ENCODE assay signal across 27 cellular contexts in the genomic region with DNA sequence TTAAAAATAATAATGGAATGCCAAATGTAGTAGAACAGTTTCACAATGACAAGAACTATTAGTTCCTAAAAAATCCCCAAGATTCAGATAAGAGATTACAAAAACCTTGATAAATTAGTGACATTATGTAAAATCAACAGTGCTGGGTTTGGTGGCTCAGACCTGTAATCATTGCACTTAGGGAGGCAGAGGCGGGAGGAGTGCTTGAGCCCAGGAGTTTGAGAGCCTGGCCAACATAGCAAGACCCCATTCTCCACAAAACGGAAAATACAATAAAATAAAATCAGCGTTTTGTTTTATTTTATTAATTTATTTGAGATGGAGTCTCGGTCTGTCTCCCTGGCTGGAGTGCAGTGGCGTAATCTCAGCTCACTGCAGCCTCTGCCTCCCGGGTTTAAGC. TPM values are rescaled to one million over a fixed set of nuclear protein-coding genes. Genes with fewer than 3 reads are reported as not detected.
DNase-seq lines count a peak whose midpoint lies in the region; ATAC-seq, FAIRE-seq and TF ChIP-seq lines count a peak whose summit lies in the region.
"Had no signal": no experiment of that assay in that cellular context is flagged by ENCODE, and none has a peak within 500 bp of the region (broad histone marks: within the 10 kb centered on the region; RNA-seq: fewer than 3 reads in every experiment).

No MANE protein-coding gene starts in this region.

- no peak for DNase-seq in K562 (ENCODE audit: extremely low read depth in 1 of 4, low spot score in 3 of 4)
- no peak for DNase-seq in spleen
- no peak for DNase-seq in activated T-helper 2 cell treated with anti-CD3 and anti-CD28 coated beads, Interferon-gamma antibody, Interleukin-2, Interleukin-4, amounts not matched to agents 10 μg/mL and 5 μg/mL and 100 μg/mL, durations not matched to agents 14 hours and 24 hours and 36 hours (ENCODE audit: low spot score)
- DNase-seq: 8988T; ACHN; BE2C; C1 segment of cervical spinal cord; CD4-positive, alpha-beta memory T cell; CD4-positive, CD25-positive, alpha-beta regulatory T cell; CD8-positive, alpha-beta memory T cell; COR-L47; DMS 273 treated with DMSO at 0.1 percent for 48 hours; DMS153; DMS53; DMS79; DND-41; EL; GDM1 had no signal

- BruUV-seq in K562 (replicated peaks; lab: Mats Ljungman, UMichigan), result no TSS peak

- no peaks in the 10 kb centered on the region for H3K79me2 ChIP-seq in K562 (ENCODE audit: control insufficient read depth, insufficient read depth, low read length)

- H3K36me3 Mint-ChIP-seq in activated T-helper 2 cell treated with anti-CD3 and anti-CD28 coated beads, Interferon-gamma antibody, Interleukin-2, Interleukin-4, amounts not matched to agents 10 μg/mL and 5 μg/mL and 100 μg/mL, durations not matched to agents 14 hours and 24 hours and 36 hours (ENCODE audit: low read depth), result no peaks in the 10 kb centered on the region
- H3K36me3 Mint-ChIP-seq: CD14-positive monocyte; CD4-positive, alpha-beta memory T cell; CD4-positive, CD25-positive, alpha-beta regulatory T cell; CD8-positive, alpha-beta memory T cell had no signal

- H3K4me3 Mint-ChIP-seq in activated T-helper 2 cell treated with anti-CD3 and anti-CD28 coated beads, Interferon-gamma antibody, Interleukin-2, Interleukin-4, amounts not matched to agents 10 μg/mL and 5 μg/mL and 100 μg/mL, durations not matched to agents 14 hours and 24 hours and 36 hours (ENCODE audit: low read depth), result no peak overlapping the region
- H3K4me3 Mint-ChIP-seq: CD14-positive monocyte; CD4-positive, alpha-beta memory T cell; CD4-positive, CD25-positive, alpha-beta regulatory T cell; CD8-positive, alpha-beta memory T cell had no signal

- H3K27me3 ChIP-seq in K562 (ENCODE audit: control insufficient read depth in 2 of 2, insufficient read depth in 2 of 2, low read length in 2 of 2), result peaks cover 34 to 69% of the 10 kb centered on the region in 2 experiments
- no peaks in the 10 kb centered on the region for H3K27me3 ChIP-seq in spleen (replicated peaks in 1 of 7)
- H3K27me3 ChIP-seq: BE2C, BLaER1 had no signal

- TF ChIP-seq POLR2A in K562 (conservative IDR thresholded peaks at IDR 0.05) (no peak), spleen (IDR thresholded peaks at IDR 0.05) (no peak)

- no peak overlapping the region for H3K27ac ChIP-seq in HEK293 (ENCODE audit: extremely low read depth, low read depth, low read length)
- H3K27ac ChIP-seq in K562 (ENCODE audit: extremely low read depth, low read depth, low read length), result no peak overlapping the region
- H3K27ac ChIP-seq in spleen, result no peak overlapping the region
- H3K27ac ChIP-seq: BLaER1 had no signal

- H3K4me1 Mint-ChIP-seq in activated T-helper 2 cell treated with anti-CD3 and anti-CD28 coated beads, Interferon-gamma antibody, Interleukin-2, Interleukin-4, amounts not matched to agents 10 μg/mL and 5 μg/mL and 100 μg/mL, durations not matched to agents 14 hours and 24 hours and 36 hours (ENCODE audit: low read depth), result no peaks in the 10 kb centered on the region
- H3K4me1 Mint-ChIP-seq: CD4-positive, alpha-beta memory T cell; CD4-positive, CD25-positive, alpha-beta regulatory T cell; CD8-positive, alpha-beta memory T cell had no signal

- in situ Hi-C loops in K562 (cut with MboI), result no loop called here

- ATAC-seq in K562, result no peak
- ATAC-seq: GM12878 had no signal

- FAIRE-seq in K562 (lab: Jason Lieb, UNC), result no peak
- FAIRE-seq: A204.1, GM12878, GM12892, GM18507 had no signal

- intact Hi-C loops in K562 (cut with micrococcal nuclease) (no loop called here), spleen (cut with DNase I; ENCODE audit: low total_unique reads) (no loop called here)
- intact Hi-C loops in activated T-helper 2 cell treated with anti-CD3 and anti-CD28 coated beads, Interferon-gamma antibody, Interleukin-2, Interleukin-4, amounts not matched to agents 10 μg/mL and 5 μg/mL and 100 μg/mL, durations not matched to agents 14 hours and 24 hours and 36 hours (cut with micrococcal nuclease), result no loop called here

- no peaks in the 10 kb centered on the region for H3K9me3 Mint-ChIP-seq in activated T-helper 2 cell treated with anti-CD3 and anti-CD28 coated beads, Interferon-gamma antibody, Interleukin-2, Interleukin-4, amounts not matched to agents 10 μg/mL and 5 μg/mL and 100 μg/mL, durations not matched to agents 14 hours and 24 hours and 36 hours
- H3K9me3 Mint-ChIP-seq: CD4-positive, alpha-beta memory T cell; CD4-positive, CD25-positive, alpha-beta regulatory T cell; CD8-positive, alpha-beta memory T cell had no signal

- no peak for TF ChIP-seq RAD21 in K562 (CRISPR knock-in tag; conservative IDR thresholded peaks at IDR 0.05 in 1 of 2, IDR thresholded peaks at IDR 0.05 in 1 of 2)

- H3K27ac Mint-ChIP-seq in activated T-helper 2 cell treated with anti-CD3 and anti-CD28 coated beads, Interferon-gamma antibody, Interleukin-2, Interleukin-4, amounts not matched to agents 10 μg/mL and 5 μg/mL and 100 μg/mL, durations not matched to agents 14 hours and 24 hours and 36 hours, result no peak overlapping the region
- H3K27ac Mint-ChIP-seq: CD14-positive monocyte; CD4-positive, alpha-beta memory T cell; CD4-positive, CD25-positive, alpha-beta regulatory T cell; CD8-positive, alpha-beta memory T cell had no signal

- H3K4me2 ChIP-seq in K562 (ENCODE audit: insufficient read depth, low read length), result no peak overlapping the region
- H3K4me2 ChIP-seq: BLaER1 had no signal

- H3K36me3 ChIP-seq in HEK293 (ENCODE audit: control insufficient read depth in 2 of 2, insufficient read depth in 1 of 2, low read length in 2 of 2) (no peaks in the 10 kb centered on the region), K562 (ENCODE audit: control insufficient read depth, insufficient read depth, low read length) (no peaks in the 10 kb centered on the region), spleen (no peaks in the 10 kb centered on the region)
- H3K36me3 ChIP-seq: BE2C, BLaER1 had no signal

- no peak overlapping the region for H2AFZ ChIP-seq in K562 (ENCODE audit: low read depth, low read length)

- CTCF ChIA-PET in HEK293 (lab: Yijun Ruan, JAX), result interaction anchor here (0.5 kb wide), 1 partner anchor 725 kb away, joined by 3 read pairs; no protein-coding TSS in a partner anchor
- CTCF ChIA-PET in K562 (lab: Yijun Ruan, JAX; ENCODE audit: low intra/inter-chr PET ratio), result no interaction called here

- no peak overlapping the region for H3K4me3 ChIP-seq in HEK293 (ENCODE audit: low read depth, low read length)
- H3K4me3 ChIP-seq in K562, result no peak overlapping the region
- H3K4me3 ChIP-seq in spleen, result no peak overlapping the region
- H3K4me3 ChIP-seq: BLaER1, GM12878 had no signal

- no peaks in the 10 kb centered on the region for H3K4me1 ChIP-seq in HEK293 (ENCODE audit: control insufficient read depth, insufficient read depth, low read length)
- H3K4me1 ChIP-seq in K562 (replicated peaks in 1 of 2; ENCODE audit: control insufficient read depth in 2 of 2, insufficient read depth in 2 of 2, low read length in 2 of 2), result peaks cover 0 to 12% of the 10 kb centered on the region in 2 experiments; a peak in 2 of 5 replicates
- no peaks in the 10 kb centered on the region for H3K4me1 ChIP-seq in spleen
- H3K4me1 ChIP-seq: BE2C, BLaER1 had no signal

- H3K9me3 ChIP-seq in HEK293 (ENCODE audit: control insufficient read depth, insufficient read depth, low read depth, low read length) (no peaks in the 10 kb centered on the region), K562 (replicated peaks; ENCODE audit: control insufficient read depth, insufficient read depth, low read depth, low read length) (no peaks in the 10 kb centered on the region), spleen (no peaks in the 10 kb centered on the region)
- H3K9me3 ChIP-seq: BE2C, BLaER1 had no signal

- H4K20me1 ChIP-seq in K562 (replicated peaks; ENCODE audit: control insufficient read depth, insufficient read depth, low read length), result no peaks in the 10 kb centered on the region
- H4K20me1 ChIP-seq: BLaER1 had no signal

- H3K9ac ChIP-seq in K562 (ENCODE audit: insufficient read depth in 1 of 2, low read depth in 2 of 2, low read length in 2 of 2), result no peak overlapping the region
- H3K9ac ChIP-seq: BLaER1 had no signal

- peaks cover 10% of the 10 kb centered on the region for H3K27me3 Mint-ChIP-seq in activated T-helper 2 cell treated with anti-CD3 and anti-CD28 coated beads, Interferon-gamma antibody, Interleukin-2, Interleukin-4, amounts not matched to agents 10 μg/mL and 5 μg/mL and 100 μg/mL, durations not matched to agents 14 hours and 24 hours and 36 hours (ENCODE audit: low read depth)

- no peak for TF ChIP-seq EP300 in K562 (IDR thresholded peaks at IDR 0.05; ENCODE audit: low read length)

- TF ChIP-seq CTCF in HEK293 (tag by site-specific recombination; IDR thresholded peaks at IDR 0.05) (no peak), K562 (IDR thresholded peaks at IDR 0.05 in 2 of 3, conservative IDR thresholded peaks at IDR 0.05 in 1 of 3; ENCODE audit: insufficient read depth in 2 of 3, low read depth in 1 of 3, low read length in 3 of 3) (no peak), spleen (IDR thresholded peaks at IDR 0.05 in 8 of 11, conservative IDR thresholded peaks at IDR 0.05 in 3 of 11) (no peak)

- POLR2A ChIA-PET in HEK293 (lab: Yijun Ruan, JAX), result interaction anchor here (0.7 kb wide), 1 partner anchor 15 kb away, joined by 3 read pairs; no protein-coding TSS in a partner anchor
- POLR2A ChIA-PET in K562 (lab: Yijun Ruan, JAX), result interaction anchor here (0.7 kb wide), 1 partner anchor 713 kb away, joined by 3 read pairs; no protein-coding TSS in a partner anchor

- no peaks in the 10 kb centered on the region for H3K9me1 ChIP-seq in K562 (ENCODE audit: control insufficient read depth, insufficient read depth, low read length)

- 4% methylated on average over 6 of the region's 6 CpGs for WGBS in K562 (ENCODE audit: insufficient coverage, low coverage, missing lambda C conversion rate)
- 89 to 97% (median 95%) methylated on average over 6 of the region's 6 CpGs for WGBS in spleen, 5 donors

RNA-seq across cellular contexts. Expression of gene CARD14, which starts 4.1 kb away (rescaled TPM):
- not detected in 2 replicates for total RNA-seq in K562 (2011; cell fraction: chromatin; rRNA removed; ENCODE audit: low replicate concordance)
- not detected in 2 replicates for total RNA-seq in K562 (2011; cell fraction: nucleolus; rRNA removed)
- not detected in 2 replicates for total RNA-seq in K562 (2011; cell fraction: nucleoplasm; rRNA removed)
- total RNA-seq in K562 (2014; rRNA removed) (not detected in 2 replicates), K562 (2014; rRNA removed; fragmentation: Illumina TruSeq; extraction: Trizol) (not detected in 2 replicates), K562 (2015; rRNA removed; fragmentation: Illumina TruSeq; extraction: Trizol) (not detected in 2 replicates), K562 (2021) (not detected in 2 replicates), spleen (1 to 10 TPM in 6 of 7 donors, under 1 TPM in 1; 0.68 to 4.8 (median 1.3) TPM)
- polyA plus RNA-seq in K562 (2011; rRNA removed) (not detected in 2 replicates), K562 (2014; fragmentation: Illumina TruSeq; extraction: Trizol) (not detected in 2 replicates), K562 (2014; fragmentation: Nextera tagmentation; extraction: Ambion mirVana) (not detected), K562 (2014; rRNA removed) (not detected in 2 replicates), spleen (1 to 10 TPM in 2 of 3 donors, under 1 TPM in 1; 0.63 to 2.4 (median 1.4) TPM)
- polyA plus RNA-seq in K562 (2011; cell fraction: cytosol; rRNA removed), result not detected in 2 replicates
- not detected in 2 replicates for polyA plus RNA-seq in K562 (2011; cell fraction: nucleus; rRNA removed)
- polyA plus RNA-seq in K562 (2012), result 0.05 and 0.24 TPM in 2 replicates
- polyA minus RNA-seq in K562 (2011; rRNA and poly(A)+ RNA removed), result not detected in 2 replicates
- 3.2 TPM in 1 of 2 replicates, not detected in the other for polyA minus RNA-seq in K562 (2011; cell fraction: cytosol; rRNA and poly(A)+ RNA removed)
- not detected in 2 replicates for polyA minus RNA-seq in K562 (2011; cell fraction: nucleus; rRNA and poly(A)+ RNA removed)
- total RNA-seq in activated T-helper 2 cell treated with anti-CD3 and anti-CD28 coated beads, Interferon-gamma antibody, Interleukin-2, Interleukin-4, amounts not matched to agents 10 μg/mL and 5 μg/mL and 100 μg/mL, durations not matched to agents 14 hours and 24 hours and 36 hours, result not detected in 2 replicates
- total RNA-seq: CD4-positive, CD25-positive, alpha-beta regulatory T cell; CD8-positive, alpha-beta memory T cell; Daoy; GM12878 had no signal
- polyA plus RNA-seq: AG04450; CD8-positive, alpha-beta memory T cell had no signal

RNA-seq across cellular contexts. Expression of gene EIF4A3, which starts 27.0 kb away (rescaled TPM):
- total RNA-seq in K562 (2011; cell fraction: chromatin; rRNA removed; ENCODE audit: low replicate concordance), result 97.7 and 109 TPM in 2 replicates
- 60.3 and 71.7 TPM in 2 replicates for total RNA-seq in K562 (2011; cell fraction: nucleolus; rRNA removed)
- total RNA-seq in K562 (2011; cell fraction: nucleoplasm; rRNA removed), result 81.0 and 81.6 TPM in 2 replicates
- total RNA-seq in K562 (2014; rRNA removed) (121 and 124 TPM in 2 replicates), K562 (2014; rRNA removed; fragmentation: Illumina TruSeq; extraction: Trizol) (147 and 157 TPM in 2 replicates), K562 (2015; rRNA removed; fragmentation: Illumina TruSeq; extraction: Trizol) (126 and 130 TPM in 2 replicates), K562 (2021) (133 and 139 TPM in 2 replicates), spleen (10 to 100 TPM; 51.1 to 79.5 (median 67.7) TPM)
- polyA plus RNA-seq in K562 (2011; rRNA removed) (128 and 171 TPM in 2 replicates), K562 (2014; fragmentation: Illumina TruSeq; extraction: Trizol) (127 and 131 TPM in 2 replicates), K562 (2014; fragmentation: Nextera tagmentation; extraction: Ambion mirVana) (10 to 100 TPM; 62.7 to 67.0 TPM), K562 (2014; rRNA removed) (103 and 134 TPM in 2 replicates), spleen (10 to 100 TPM; 37.3 to 61.5 (median 57.5) TPM)
- polyA plus RNA-seq in K562 (2011; cell fraction: cytosol; rRNA removed), result 101 and 105 TPM in 2 replicates
- 68.0 and 84.5 TPM in 2 replicates for polyA plus RNA-seq in K562 (2011; cell fraction: nucleus; rRNA removed)
- polyA plus RNA-seq in K562 (2012), result 86.7 and 168 TPM in 2 replicates
- 114 and 154 TPM in 2 replicates for polyA minus RNA-seq in K562 (2011; rRNA and poly(A)+ RNA removed)
- 63.1 and 74.0 TPM in 2 replicates for polyA minus RNA-seq in K562 (2011; cell fraction: cytosol; rRNA and poly(A)+ RNA removed)
- 27.3 and 35.1 TPM in 2 replicates for polyA minus RNA-seq in K562 (2011; cell fraction: nucleus; rRNA and poly(A)+ RNA removed)
- total RNA-seq in activated T-helper 2 cell treated with anti-CD3 and anti-CD28 coated beads, Interferon-gamma antibody, Interleukin-2, Interleukin-4, amounts not matched to agents 10 μg/mL and 5 μg/mL and 100 μg/mL, durations not matched to agents 14 hours and 24 hours and 36 hours, result 167 and 169 TPM in 2 replicates

RNA-seq across cellular contexts. Expression of gene SGSH, which starts 46.2 kb away (rescaled TPM):
- total RNA-seq in K562 (2011; cell fraction: chromatin; rRNA removed; ENCODE audit: low replicate concordance), result 47.4 and 72.7 TPM in 2 replicates
- 43.5 and 52.4 TPM in 2 replicates for total RNA-seq in K562 (2011; cell fraction: nucleolus; rRNA removed)
- total RNA-seq in K562 (2011; cell fraction: nucleoplasm; rRNA removed), result 40.5 and 41.1 TPM in 2 replicates
- total RNA-seq in K562 (2014; rRNA removed) (5.1 and 7.3 TPM in 2 replicates), K562 (2014; rRNA removed; fragmentation: Illumina TruSeq; extraction: Trizol) (2.5 and 2.6 TPM in 2 replicates), K562 (2015; rRNA removed; fragmentation: Illumina TruSeq; extraction: Trizol) (4.6 and 4.9 TPM in 2 replicates), K562 (2021) (11.8 and 15.7 TPM in 2 replicates), spleen (100 to 1,000 TPM in 3 of 7 donors, 10 to 100 TPM in 4; 85.9 to 137 (median 95.1) TPM)
- polyA plus RNA-seq in K562 (2011; rRNA removed) (2.5 and 4.8 TPM in 2 replicates), K562 (2014; fragmentation: Illumina TruSeq; extraction: Trizol) (6.3 and 11.2 TPM in 2 replicates), K562 (2014; fragmentation: Nextera tagmentation; extraction: Ambion mirVana) (under 1 TPM; 0.25 to 0.31 TPM), K562 (2014; rRNA removed) (8.2 and 9.8 TPM in 2 replicates), spleen (10 to 100 TPM; 23.6 to 63.4 (median 51.9) TPM)
- polyA plus RNA-seq in K562 (2011; cell fraction: cytosol; rRNA removed), result 3.7 and 4.2 TPM in 2 replicates
- 19.2 and 29.1 TPM in 2 replicates for polyA plus RNA-seq in K562 (2011; cell fraction: nucleus; rRNA removed)
- polyA plus RNA-seq in K562 (2012), result 13.7 and 21.2 TPM in 2 replicates
- 2.6 TPM in 2 replicates for polyA minus RNA-seq in K562 (2011; rRNA and poly(A)+ RNA removed)
- 4.5 and 6.9 TPM in 2 replicates for polyA minus RNA-seq in K562 (2011; cell fraction: cytosol; rRNA and poly(A)+ RNA removed)
- 3.4 and 6.3 TPM in 2 replicates for polyA minus RNA-seq in K562 (2011; cell fraction: nucleus; rRNA and poly(A)+ RNA removed)
- 25.5 and 29.0 TPM in 2 replicates for total RNA-seq in activated T-helper 2 cell treated with anti-CD3 and anti-CD28 coated beads, Interferon-gamma antibody, Interleukin-2, Interleukin-4, amounts not matched to agents 10 μg/mL and 5 μg/mL and 100 μg/mL, durations not matched to agents 14 hours and 24 hours and 36 hours

RNA-seq across cellular contexts. Expression of gene SLC26A11, which starts 46.3 kb away (rescaled TPM):
- 8.5 and 21.1 TPM in 2 replicates for total RNA-seq in K562 (2011; cell fraction: chromatin; rRNA removed; ENCODE audit: low replicate concordance)
- total RNA-seq in K562 (2011; cell fraction: nucleolus; rRNA removed), result 13.3 and 15.8 TPM in 2 replicates
- 6.9 and 13.1 TPM in 2 replicates for total RNA-seq in K562 (2011; cell fraction: nucleoplasm; rRNA removed)
- total RNA-seq in K562 (2014; rRNA removed), result 1.5 and 3.4 TPM in 2 replicates
- total RNA-seq in K562 (2014; rRNA removed; fragmentation: Illumina TruSeq; extraction: Trizol), result 0.38 and 0.91 TPM in 2 replicates
- 1.0 and 1.4 TPM in 2 replicates for total RNA-seq in K562 (2015; rRNA removed; fragmentation: Illumina TruSeq; extraction: Trizol)
- total RNA-seq in K562 (2021), result 3.1 and 4.0 TPM in 2 replicates
- 0.52 and 0.53 TPM in 2 replicates for polyA plus RNA-seq in K562 (2011; rRNA removed)
- polyA plus RNA-seq in K562 (2011; cell fraction: cytosol; rRNA removed), result 0.43 and 1.2 TPM in 2 replicates
- polyA plus RNA-seq in K562 (2011; cell fraction: nucleus; rRNA removed), result 4.1 and 8.1 TPM in 2 replicates
- polyA plus RNA-seq in K562 (2012), result 2.7 and 5.4 TPM in 2 replicates
- 1.4 and 1.9 TPM in 2 replicates for polyA plus RNA-seq in K562 (2014; fragmentation: Illumina TruSeq; extraction: Trizol)
- polyA plus RNA-seq in K562 (2014; fragmentation: Nextera tagmentation; extraction: Ambion mirVana), result under 1 TPM in 1 of 2 experiments, not detected in 1; 0.06 TPM
- polyA plus RNA-seq in K562 (2014; rRNA removed), result 2.8 and 4.2 TPM in 2 replicates
- 0.46 TPM in 1 of 2 replicates, not detected in the other for polyA minus RNA-seq in K562 (2011; rRNA and poly(A)+ RNA removed)
- 0.57 and 1.9 TPM in 2 replicates for polyA minus RNA-seq in K562 (2011; cell fraction: cytosol; rRNA and poly(A)+ RNA removed)
- 1.2 and 2.0 TPM in 2 replicates for polyA minus RNA-seq in K562 (2011; cell fraction: nucleus; rRNA and poly(A)+ RNA removed)
- 10 to 100 TPM; 22.8 to 39.7 (median 33.9) TPM for total RNA-seq in spleen
- polyA plus RNA-seq in spleen, result 10 to 100 TPM in 1 of 3 donors, 1 to 10 TPM in 2; 6.8 to 22.4 (median 8.2) TPM
- 9.7 TPM in 2 replicates for total RNA-seq in activated T-helper 2 cell treated with anti-CD3 and anti-CD28 coated beads, Interferon-gamma antibody, Interleukin-2, Interleukin-4, amounts not matched to agents 10 μg/mL and 5 μg/mL and 100 μg/mL, durations not matched to agents 14 hours and 24 hours and 36 hours

Comparison
In these comparisons a context has a peak if more than half of its experiments do, and no peak if none do; other contexts are left out.
1. Of the 44 proteins assayed by ChIP-seq in both K562 and HEK293: peak only in K562: none; only in HEK293: none; in both: ZNF121; in neither: 43.